In genomic region chr6:126524927-126525326, GRCh38 we compare ENCODE assay signal across 30 cellular contexts.
"Had no signal": no experiment of that assay in that cellular context is flagged by ENCODE, and none has a peak within 500 bp of the region (broad histone marks: within the 10 kb centered on the region; RNA-seq: fewer than 3 reads in every experiment).

No MANE protein-coding gene starts in this region.

- H3K36me3 ChIP-seq: left lung, lower lobe of right lung, pancreas, prostate gland, stomach, thyroid gland, upper lobe of right lung had no signal

- H3K4me1 ChIP-seq: left lung, lower lobe of right lung, pancreas, prostate gland, testis, thyroid gland, upper lobe of right lung had no signal

- ATAC-seq: left colon; left lung; lower lobe of right lung; naive thymus-derived CD8-positive, alpha-beta T cell; sciatic nerve; stimulated activated naive B cell treated with anti-CD40 and anti-IgM and Interleukin-4, amounts not matched to agents 10 μg/mL and 1 μg/mL and 100 μg/mL, for 72 hours; stimulated activated naive CD8-positive, alpha-beta T cell treated with anti-CD3 and anti-CD28 coated beads, Interleukin-15, Interleukin-2, amounts not matched to agents 100 U/mL and 50 U/mL, for 24 hours; upper lobe of right lung had no signal

- H3K27me3 ChIP-seq: left lung, pancreas, stomach, testis, thyroid gland, upper lobe of right lung had no signal

- H3K4me3 ChIP-seq: left lung, lower lobe of right lung, pancreas, prostate gland, skin epidermis, stomach, testis, thyroid gland, upper lobe of right lung had no signal

- FAIRE-seq: urothelium cell line had no signal

- H3K27me3 Mint-ChIP-seq: naive thymus-derived CD8-positive, alpha-beta T cell; stimulated activated naive B cell treated with anti-CD40 and anti-IgM and Interleukin-4, amounts not matched to agents 10 μg/mL and 1 μg/mL and 100 μg/mL, for 72 hours had no signal

- H3K36me3 Mint-ChIP-seq: immature natural killer cell; naive thymus-derived CD8-positive, alpha-beta T cell; stimulated activated naive B cell treated with anti-CD40 and anti-IgM and Interleukin-4, amounts not matched to agents 10 μg/mL and 1 μg/mL and 100 μg/mL, for 72 hours had no signal

- H3K9me3 ChIP-seq: left lung, lower lobe of right lung, pancreas, prostate gland, stomach, testis, thyroid gland, upper lobe of right lung had no signal

- H3K4me3 Mint-ChIP-seq: immature natural killer cell; naive thymus-derived CD8-positive, alpha-beta T cell; nephron progenitor cell; stimulated activated naive B cell treated with anti-CD40 and anti-IgM and Interleukin-4, amounts not matched to agents 10 μg/mL and 1 μg/mL and 100 μg/mL, for 72 hours had no signal

- H3K4me1 Mint-ChIP-seq: immature natural killer cell; naive thymus-derived CD8-positive, alpha-beta T cell; stimulated activated naive B cell treated with anti-CD40 and anti-IgM and Interleukin-4, amounts not matched to agents 10 μg/mL and 1 μg/mL and 100 μg/mL, for 72 hours had no signal

- H3K27ac Mint-ChIP-seq: immature natural killer cell; naive thymus-derived CD8-positive, alpha-beta T cell; nephron progenitor cell; stimulated activated naive B cell treated with anti-CD40 and anti-IgM and Interleukin-4, amounts not matched to agents 10 μg/mL and 1 μg/mL and 100 μg/mL, for 72 hours had no signal

- DNase-seq: head of caudate nucleus; hippocampal formation; immature natural killer cell; islet precursor cell; kidney glomerular epithelial cell; left colon; left lung; lower lobe of right lung; mammary epithelial cell; mesenchymal stem cell; naive thymus-derived CD8-positive, alpha-beta T cell; nephron progenitor cell; nucleus accumbens; pancreas; posterior cingulate gyrus; stimulated activated CD4-positive, alpha-beta T cell treated with anti-CD3 and anti-CD28 coated beads, Interleukin-12 subunit alpha, Interleukin-12 subunit beta, amount 100 ng/mL, for 4 hours; stimulated activated CD4-positive, alpha-beta T cell treated with anti-CD3 and anti-CD28 coated beads, Interleukin-15, amount 100 ng/mL, for 24 hours; stimulated activated CD4-positive, alpha-beta T cell treated with anti-CD3 and anti-CD28 coated beads, Interleukin-2, amount 100 ng/mL, for 24 hours; stimulated activated CD4-positive, alpha-beta T cell treated with anti-CD3 and anti-CD28 coated beads, Interleukin-4, amount 100 ng/mL, for 1 hour; stimulated activated naive B cell treated with anti-CD40 and anti-IgM and Interleukin-4, amounts not matched to agents 10 μg/mL and 1 μg/mL and 100 μg/mL, for 72 hours; stimulated activated naive CD8-positive, alpha-beta T cell treated with anti-CD3 and anti-CD28 coated beads, Interleukin-15, Interleukin-2, amounts not matched to agents 100 U/mL and 50 U/mL, for 24 hours; stomach; testis; thyroid gland; trophoblast cell; upper lobe of right lung had no signal

- H3K27ac ChIP-seq: left lung, lower lobe of right lung, pancreas, prostate gland, skin epidermis, stomach, testis, thyroid gland, upper lobe of right lung had no signal
